21 cellular contexts compared by ENCODE assay signal in genomic region chr3:21781371-21781770, GRCh38. TPM values are rescaled to one million over a fixed set of nuclear protein-coding genes. Genes with fewer than 3 reads are reported as not detected.
"Had no signal": no experiment of that assay in that cellular context is flagged by ENCODE, and none has a peak within 500 bp of the region (broad histone marks: within the 10 kb centered on the region; RNA-seq: fewer than 3 reads in every experiment).

No MANE protein-coding gene starts in this region.

- ATAC-seq: effector memory CD8-positive, alpha-beta T cell; left colon; left ventricle myocardium superior; natural killer cell treated with Interleukin-12 subunit alpha and Interleukin-12 subunit beta and Interleukin-15 and Interleukin-18, amount 100 ng/mL, for 72 hours; right cardiac atrium; stimulated activated effector memory CD8-positive, alpha-beta T cell treated with anti-CD3 and anti-CD28 coated beads, Interleukin-12 subunit alpha, Interleukin-12 subunit beta, amount 100 ng/mL, for 72 hours; stimulated activated naive CD8-positive, alpha-beta T cell treated with anti-CD3 and anti-CD28 coated beads, Interleukin-15, Interleukin-2, amounts not matched to agents 100 U/mL and 50 U/mL, for 24 hours had no signal

- H3K4me2 ChIP-seq: hepatocyte, neural progenitor cell had no signal

- H3K27me3 ChIP-seq: esophagus squamous epithelium, hepatocyte, neural progenitor cell, ovary, transverse colon had no signal

- H2AFZ ChIP-seq: hepatocyte, neural progenitor cell had no signal

- H3K9me3 ChIP-seq: esophagus squamous epithelium, ovary, transverse colon had no signal

- DNase-seq: effector memory CD8-positive, alpha-beta T cell; esophagus squamous epithelium; foreskin melanocyte; head of caudate nucleus; left colon; left ventricle myocardium superior; mesenchymal stem cell; midbrain; nucleus accumbens; ovary; right cardiac atrium; stimulated activated CD4-positive, alpha-beta T cell treated with anti-CD3 and anti-CD28 coated beads, Interleukin-4, amount 100 ng/mL, for 1 hour; stimulated activated CD8-positive, alpha-beta memory T cell treated with anti-CD3 and anti-CD28 coated beads, Interleukin-4, amount 100 ng/mL, for 48 hours; stimulated activated naive CD8-positive, alpha-beta T cell treated with anti-CD3 and anti-CD28 coated beads, Interleukin-15, Interleukin-2, amounts not matched to agents 100 U/mL and 50 U/mL, for 24 hours; transverse colon had no signal

- H3K27ac ChIP-seq: esophagus squamous epithelium, hepatocyte, neural progenitor cell, ovary, transverse colon had no signal

- H3K36me3 ChIP-seq: esophagus squamous epithelium, neural progenitor cell, ovary, transverse colon had no signal

- H3K9ac ChIP-seq: neural progenitor cell had no signal

- H3K4me3 ChIP-seq: esophagus squamous epithelium, hepatocyte, lung, neural progenitor cell, ovary, transverse colon had no signal

- H3K4me1 ChIP-seq: esophagus squamous epithelium, neural progenitor cell, transverse colon had no signal

- H3K79me2 ChIP-seq: hepatocyte had no signal

RNA-seq across cellular contexts. Expression of gene ZNF385D, which starts 30.4 kb away (rescaled TPM):
- total RNA-seq: kidney epithelial cell; natural killer cell treated with Interleukin-12 subunit alpha and Interleukin-12 subunit beta and Interleukin-15 and Interleukin-18, amount 100 ng/mL, for 72 hours had no signal
